In the genomic region with DNA sequence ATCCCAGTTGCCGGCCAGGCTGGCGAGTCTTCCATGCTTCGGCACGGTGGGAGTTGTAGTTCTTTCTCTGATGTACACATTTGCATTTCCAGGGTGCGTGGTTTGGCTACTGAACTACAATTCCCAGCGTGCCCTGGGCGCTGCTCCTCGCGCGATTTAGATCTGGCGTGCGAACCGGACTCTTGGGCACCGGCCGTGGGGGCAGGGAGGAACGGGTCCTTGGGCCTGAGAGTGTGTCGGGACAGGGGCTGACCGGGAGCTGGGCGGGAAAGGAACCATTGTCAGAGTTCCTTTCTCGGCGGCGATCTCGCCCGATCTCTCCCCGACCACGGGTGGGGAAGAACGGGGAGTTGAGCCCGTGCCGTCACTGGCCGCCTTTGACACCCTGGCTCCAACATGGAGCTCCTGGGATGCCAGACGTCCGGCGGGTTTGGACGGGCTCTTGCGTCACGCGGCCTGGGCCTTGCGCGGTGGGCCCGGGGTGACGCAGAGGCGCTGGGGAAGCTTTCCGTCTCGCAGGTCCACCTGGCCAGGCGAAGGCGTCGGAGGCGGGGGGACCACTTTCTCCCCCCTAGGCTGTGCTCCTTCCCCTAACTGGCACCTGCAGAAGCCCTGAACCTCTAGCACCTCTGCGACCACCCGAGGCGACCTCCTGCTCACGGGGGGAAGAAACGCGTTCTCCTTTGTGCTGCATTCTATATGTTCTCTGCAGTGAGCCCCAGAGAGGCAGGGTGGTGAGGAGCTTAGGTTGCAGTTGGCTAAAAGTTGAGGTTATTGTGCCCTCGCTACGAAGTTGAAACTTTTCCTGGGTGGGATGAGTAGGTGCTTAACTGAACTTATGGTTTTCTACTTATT, we compare ENCODE assay signal across 8 cellular contexts. TPM values are rescaled to one million over a fixed set of nuclear protein-coding genes. Genes with fewer than 3 reads are reported as not detected.
A peak's percentile ranks its signal among the peaks of the same experiment; 100 is the strongest.
DNase-seq lines count a peak whose midpoint lies in the region; ATAC-seq and FAIRE-seq lines count a peak whose summit lies in the region.

No MANE protein-coding gene starts in this region.

- CTCF ChIA-PET in activated CD8-positive, alpha-beta memory T cell treated with anti-CD3 and anti-CD28 coated beads, Interleukin-2, amount 10 ng/mL, durations not matched to agents 7 days and 5 days (lab: Charles Lee): interaction anchor here (1.1 to 2.3 kb wide), 3 partner anchors 11 to 45 kb away, joined by 3 to 5 read pairs (median 3); no protein-coding TSS in a partner anchor

- peaks cover 7% of the 10 kb centered on the region for H3K36me3 Mint-ChIP-seq in activated CD8-positive, alpha-beta memory T cell treated with anti-CD3 and anti-CD28 coated beads, Interleukin-2, amount 10 ng/mL, durations not matched to agents 7 days and 5 days
- H3K36me3 Mint-ChIP-seq in effector memory CD8-positive, alpha-beta T cell (ENCODE audit: insufficient read depth): peaks cover 35% of the 10 kb centered on the region

- H3K4me3 Mint-ChIP-seq in activated CD8-positive, alpha-beta memory T cell treated with anti-CD3 and anti-CD28 coated beads, Interleukin-2, amount 10 ng/mL, durations not matched to agents 7 days and 5 days: peak overlapping the region; percentile 95
- peak overlapping the region; percentile 96 to 97 for H3K4me3 Mint-ChIP-seq in effector memory CD8-positive, alpha-beta T cell

- DNase-seq in COLO829 (ENCODE audit: low spot score): peak; percentile 98
- peak; percentile 76 for DNase-seq in HTR-8/SVneo (ENCODE audit: insufficient read length, low spot score)
- DNase-seq in NOMO-1 (lab: John Stamatoyannopoulos, UW; ENCODE audit: unreplicated experiment in 2 of 2): peak; percentile 70 to 78
- peak; percentile 95 for DNase-seq in activated CD8-positive, alpha-beta memory T cell treated with anti-CD3 and anti-CD28 coated beads, Interleukin-2, amount 10 ng/mL, durations not matched to agents 7 days and 5 days
- peak; percentile 81 to 86 (median 81) for DNase-seq in effector memory CD8-positive, alpha-beta T cell
- peak; percentile 98 for DNase-seq in medulla oblongata (ENCODE audit: extremely low spot score)
- peak; percentile 58 to 73 (median 70) for DNase-seq in stimulated activated CD4-positive, alpha-beta T cell treated with anti-CD3 and anti-CD28 coated beads, TNF-alpha, amount 100 ng/mL, for 4 hours (ENCODE audit: low read depth in 3 of 3)

- peak; percentile 82 for ATAC-seq in GM21390 (IDR thresholded peaks at IDR 0.05; ENCODE audit: unreplicated experiment)
- ATAC-seq in activated CD8-positive, alpha-beta memory T cell treated with anti-CD3 and anti-CD28 coated beads, Interleukin-2, amount 10 ng/mL, durations not matched to agents 7 days and 5 days: peak; percentile 77
- peak; percentile 78 for ATAC-seq in effector memory CD8-positive, alpha-beta T cell (replicated peaks)

- no peaks in the 10 kb centered on the region for H3K9me3 Mint-ChIP-seq in activated CD8-positive, alpha-beta memory T cell treated with anti-CD3 and anti-CD28 coated beads, Interleukin-2, amount 10 ng/mL, durations not matched to agents 7 days and 5 days (ENCODE audit: low read depth)
- H3K9me3 Mint-ChIP-seq in effector memory CD8-positive, alpha-beta T cell: no peaks in the 10 kb centered on the region

- H3K27me3 Mint-ChIP-seq in activated CD8-positive, alpha-beta memory T cell treated with anti-CD3 and anti-CD28 coated beads, Interleukin-2, amount 10 ng/mL, durations not matched to agents 7 days and 5 days: no peaks in the 10 kb centered on the region
- H3K27me3 Mint-ChIP-seq in effector memory CD8-positive, alpha-beta T cell: no peaks in the 10 kb centered on the region

- H3K4me1 Mint-ChIP-seq in activated CD8-positive, alpha-beta memory T cell treated with anti-CD3 and anti-CD28 coated beads, Interleukin-2, amount 10 ng/mL, durations not matched to agents 7 days and 5 days: peaks cover 37% of the 10 kb centered on the region
- H3K4me1 Mint-ChIP-seq in effector memory CD8-positive, alpha-beta T cell (ENCODE audit: low read depth in 2 of 2): peaks cover 20 to 21% of the 10 kb centered on the region in 2 donors

- peak; percentile 4 for FAIRE-seq in HTR-8/SVneo (lab: Jason Lieb, UNC)

- H3K27ac Mint-ChIP-seq in activated CD8-positive, alpha-beta memory T cell treated with anti-CD3 and anti-CD28 coated beads, Interleukin-2, amount 10 ng/mL, durations not matched to agents 7 days and 5 days: peak overlapping the region; percentile 99
- peak overlapping the region; percentile 98 to 100 for H3K27ac Mint-ChIP-seq in effector memory CD8-positive, alpha-beta T cell

RNA-seq across cellular contexts. Expression of gene IFRD1, which starts 0.8 kb away (rescaled TPM):
- 10 to 100 TPM; 45.3 to 46.4 TPM for total RNA-seq in activated CD8-positive, alpha-beta memory T cell treated with anti-CD3 and anti-CD28 coated beads, Interleukin-2, amount 10 ng/mL, durations not matched to agents 7 days and 5 days

RNA-seq across cellular contexts. Expression of gene LSMEM1, which starts 29.8 kb away (rescaled TPM):
- under 1 TPM; 0.47 to 0.70 TPM for total RNA-seq in activated CD8-positive, alpha-beta memory T cell treated with anti-CD3 and anti-CD28 coated beads, Interleukin-2, amount 10 ng/mL, durations not matched to agents 7 days and 5 days

Comparison
In these comparisons a context has a peak if more than half of its experiments do, and no peak if none do; other contexts are left out.
1. Peak in every context shown above with its lines: DNase-seq and ATAC-seq.